Comparison of ENCODE assay signal across 9 cellular contexts in genomic region chr3:107271787-107272387, GRCh38.
DNase-seq lines count a peak whose midpoint lies in the region; ATAC-seq and TF ChIP-seq lines count a peak whose summit lies in the region.
"Had no signal": no experiment of that assay in that cellular context is flagged by ENCODE, and none has a peak within 500 bp of the region (broad histone marks: within the 10 kb centered on the region; RNA-seq: fewer than 3 reads in every experiment).

No MANE protein-coding gene starts in this region.

- no peaks in the 10 kb centered on the region for H3K36me3 ChIP-seq in left ventricle myocardium inferior
- no peaks in the 10 kb centered on the region for H3K36me3 ChIP-seq in smooth muscle cell (ENCODE audit: low read depth)
- H3K36me3 ChIP-seq: BLaER1 treated with 17β-estradiol and CSF1 and Interleukin-3, amounts not matched to agents 10 nM and 100 nM had no signal

- TF ChIP-seq CTCF in activated B cell treated with CpG ODN at 0.5 μM for 24 hours (IDR thresholded peaks at IDR 0.05) (no peak), left ventricle myocardium inferior (IDR thresholded peaks at IDR 0.05; ENCODE audit: borderline replicate concordance) (peak; percentile 80), smooth muscle cell (IDR thresholded peaks at IDR 0.05; ENCODE audit: borderline replicate concordance, insufficient read depth, poor library complexity, severe bottlenecking) (peak; percentile 69)

- H3K4me1 Mint-ChIP-seq in activated B cell treated with CpG ODN at 0.5 μM for 24 hours: peaks cover 2% of the 10 kb centered on the region

- H3K4me1 ChIP-seq in left ventricle myocardium inferior (no peaks in the 10 kb centered on the region), smooth muscle cell (ENCODE audit: low read depth) (no peaks in the 10 kb centered on the region)
- H3K4me1 ChIP-seq: BLaER1 treated with 17β-estradiol and CSF1 and Interleukin-3, amounts not matched to agents 10 nM and 100 nM had no signal

- no peak overlapping the region for H3K4me2 ChIP-seq in smooth muscle cell
- H3K4me2 ChIP-seq: BLaER1 treated with 17β-estradiol and CSF1 and Interleukin-3, amounts not matched to agents 10 nM and 100 nM had no signal

- H3K27me3 ChIP-seq in left ventricle myocardium inferior (ENCODE audit: low read depth): no peaks in the 10 kb centered on the region
- no peaks in the 10 kb centered on the region for H3K27me3 ChIP-seq in smooth muscle cell (ENCODE audit: low read depth)
- H3K27me3 ChIP-seq: BLaER1 treated with 17β-estradiol and CSF1 and Interleukin-3, amounts not matched to agents 10 nM and 100 nM had no signal

- H4K20me1 ChIP-seq in smooth muscle cell (ENCODE audit: low read depth): no peaks in the 10 kb centered on the region
- H4K20me1 ChIP-seq: BLaER1 treated with 17β-estradiol and CSF1 and Interleukin-3, amounts not matched to agents 10 nM and 100 nM had no signal

- no peak overlapping the region for H2AFZ ChIP-seq in smooth muscle cell (ENCODE audit: low read depth)

- no peaks in the 10 kb centered on the region for H3K9me3 Mint-ChIP-seq in activated B cell treated with CpG ODN at 0.5 μM for 24 hours

- H3K79me2 ChIP-seq in smooth muscle cell (ENCODE audit: low read depth): no peaks in the 10 kb centered on the region

- POLR2A ChIA-PET in activated B cell treated with CpG ODN at 0.5 μM for 24 hours (lab: Charles Lee): no interaction called here

- peak; percentile 47 for DNase-seq in NCI-H1092 treated with DMSO at 0.1 percent for 48 hours (lab: John Stamatoyannopoulos, UW)
- DNase-seq in NCI-H1092 (lab: John Stamatoyannopoulos, UW): no peak
- DNase-seq in NCI-H1694 (lab: John Stamatoyannopoulos, UW): peak; percentile 26
- no peak for DNase-seq in activated B cell treated with CpG ODN at 0.5 μM for 24 hours
- no peak for DNase-seq in left ventricle myocardium inferior
- DNase-seq in smooth muscle cell (lab: John Stamatoyannopoulos, UW; ENCODE audit: unreplicated experiment): no peak
- DNase-seq in stimulated activated CD4-positive, alpha-beta T cell treated with anti-CD3 and anti-CD28 coated beads, Interleukin-4, amount 100 ng/mL, for 4 hours: no peak

- no peak overlapping the region for H3K9ac ChIP-seq in smooth muscle cell (ENCODE audit: low read depth)
- H3K9ac ChIP-seq: BLaER1 treated with 17β-estradiol and CSF1 and Interleukin-3, amounts not matched to agents 10 nM and 100 nM had no signal

- H3K27ac Mint-ChIP-seq in activated B cell treated with CpG ODN at 0.5 μM for 24 hours: no peak overlapping the region

- peaks cover 3% of the 10 kb centered on the region for H3K27me3 Mint-ChIP-seq in activated B cell treated with CpG ODN at 0.5 μM for 24 hours

- H3K9me3 ChIP-seq in left ventricle myocardium inferior (replicated peaks) (no peaks in the 10 kb centered on the region), smooth muscle cell (replicated peaks; ENCODE audit: low read depth) (no peaks in the 10 kb centered on the region)
- H3K9me3 ChIP-seq: BLaER1 treated with 17β-estradiol and CSF1 and Interleukin-3, amounts not matched to agents 10 nM and 100 nM had no signal

- intact Hi-C loops in activated B cell treated with CpG ODN at 0.5 μM for 24 hours (cut with micrococcal nuclease): loop anchor here (1.0 to 10.0 kb wide), 7 partner anchors 35 to 469 kb away; partner anchors contain the start of gene BBX
- intact Hi-C loops in left ventricle myocardium inferior (cut with micrococcal nuclease): loop anchor here (10.0 kb wide), 1 partner anchor 153 kb away; no protein-coding TSS in a partner anchor

- no peaks in the 10 kb centered on the region for H3F3A ChIP-seq in smooth muscle cell (ENCODE audit: low read depth)

- H3K4me3 ChIP-seq in left ventricle myocardium inferior: no peak overlapping the region
- no peak overlapping the region for H3K4me3 ChIP-seq in smooth muscle cell
- H3K4me3 ChIP-seq: BLaER1 treated with 17β-estradiol and CSF1 and Interleukin-3, amounts not matched to agents 10 nM and 100 nM had no signal

- CTCF ChIA-PET in activated B cell treated with CpG ODN at 0.5 μM for 24 hours (lab: Charles Lee): interaction anchor here (0.7 to 3.8 kb wide), 20 partner anchors 9 to 1205 kb away, joined by 3 to 51 read pairs (median 4); no protein-coding TSS in a partner anchor

- H3K27ac ChIP-seq in left ventricle myocardium inferior (replicated peaks) (no peak overlapping the region), smooth muscle cell (ENCODE audit: low read depth) (no peak overlapping the region)
- H3K27ac ChIP-seq: BLaER1 treated with 17β-estradiol and CSF1 and Interleukin-3, amounts not matched to agents 10 nM and 100 nM had no signal

- 15% methylated on average over 3 of the region's 3 CpGs for WGBS in smooth muscle cell (ENCODE audit: low lambda C conversion rate)

- no peak overlapping the region for H3K4me3 Mint-ChIP-seq in activated B cell treated with CpG ODN at 0.5 μM for 24 hours

- no peaks in the 10 kb centered on the region for H3K36me3 Mint-ChIP-seq in activated B cell treated with CpG ODN at 0.5 μM for 24 hours (ENCODE audit: low read depth)

- ATAC-seq in HG02759 (IDR thresholded peaks at IDR 0.05; ENCODE audit: unreplicated experiment) (peak; percentile 61), activated B cell treated with CpG ODN at 0.5 μM for 24 hours (ENCODE audit: low read depth) (peak; percentile 54)

Comparison
In these comparisons a context has a peak if more than half of its experiments do, and no peak if none do; other contexts are left out.
1. DNase-seq: peak in NCI-H1092 treated with DMSO at 0.1 percent for 48 hours (single experiment) and NCI-H1694 (single experiment); none in NCI-H1092 (single experiment), activated B cell treated with CpG ODN at 0.5 μM for 24 hours (single experiment), left ventricle myocardium inferior (single experiment), smooth muscle cell (single experiment) and stimulated activated CD4-positive, alpha-beta T cell treated with anti-CD3 and anti-CD28 coated beads, Interleukin-4, amount 100 ng/mL, for 4 hours (0 of 2).